ENCODE assay signal across 8 cellular contexts in the genomic region with DNA sequence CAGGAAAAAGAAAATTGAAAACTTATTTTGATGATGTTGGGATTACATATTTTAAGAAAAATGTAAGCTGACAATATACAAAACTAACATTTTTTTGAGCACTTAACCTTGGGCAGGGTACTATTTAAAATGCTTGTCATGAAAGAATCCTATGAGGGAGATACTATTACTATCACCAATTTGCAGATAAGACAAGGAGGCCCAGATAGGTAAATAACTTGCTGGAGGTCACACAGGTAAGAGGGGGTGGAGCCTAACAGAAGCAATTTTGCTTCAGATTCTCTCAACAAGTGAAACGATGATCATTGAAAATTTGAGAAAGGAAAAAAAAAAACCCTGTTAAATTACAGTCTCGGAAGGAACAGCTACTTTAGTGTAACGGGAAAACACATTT. TPM values are rescaled to one million over a fixed set of nuclear protein-coding genes. Genes with fewer than 3 reads are reported as not detected.
DNase-seq lines count a peak whose midpoint lies in the region; ATAC-seq, FAIRE-seq and TF ChIP-seq lines count a peak whose summit lies in the region.

No MANE protein-coding gene starts in this region.

- no peaks in the 10 kb centered on the region for H3K9me1 ChIP-seq in endothelial cell of umbilical vein (replicated peaks; ENCODE audit: control insufficient read depth, extremely low read depth, insufficient read depth, low read length)

- H3K9me3 ChIP-seq in PC-9 (ENCODE audit: insufficient read depth, low read depth) (no peaks in the 10 kb centered on the region), endothelial cell of umbilical vein (replicated peaks; ENCODE audit: control insufficient read depth, insufficient read depth, low read length) (no peaks in the 10 kb centered on the region), trophoblast cell (ENCODE audit: insufficient read depth, low read depth, low read length) (no peaks in the 10 kb centered on the region)

- H3K18ac ChIP-seq in trophoblast cell (ENCODE audit: low read length) = no peak overlapping the region

- H4K8ac ChIP-seq in trophoblast cell (ENCODE audit: low read depth, low read length) = no peak overlapping the region

- POLR2A ChIA-PET in PC-9 (lab: Charles Lee; ENCODE audit: unreplicated experiment) (interaction anchor here (0.5 to 0.7 kb wide), 2 partner anchors 10 to 61 kb away, joined by 8 read pairs; partner anchors contain the start of gene TMEM50B), endothelial cell of umbilical vein (lab: Charles Lee) (no interaction called here)

- H2AK5ac ChIP-seq in trophoblast cell (ENCODE audit: low read length) = no peak overlapping the region

- no peak overlapping the region for H4K91ac ChIP-seq in trophoblast cell (ENCODE audit: low read depth, low read length)

- no peak overlapping the region for H2BK120ac ChIP-seq in trophoblast cell (ENCODE audit: insufficient read depth, low read length, poor library complexity)

- H4K20me1 ChIP-seq in PC-9 (ENCODE audit: insufficient read depth) (peaks cover 35% of the 10 kb centered on the region), endothelial cell of umbilical vein (replicated peaks; ENCODE audit: control insufficient read depth, extremely low read depth, insufficient read depth, low read length) (peaks cover 12% of the 10 kb centered on the region)

- WGBS in trophoblast cell (ENCODE audit: extremely low coverage, insufficient coverage, insufficient read length) = no CpG with 5 or more reads among the region's 3 CpGs

- H4K12ac ChIP-seq in trophoblast cell (ENCODE audit: low read depth, low read length) = no peak overlapping the region

- no peak for TF ChIP-seq CTCF in GM12875 (IDR thresholded peaks at IDR 0.05; ENCODE audit: borderline replicate concordance, insufficient read depth, low read depth, low read length)
- TF ChIP-seq CTCF in PC-9 (conservative IDR thresholded peaks at IDR 0.05) = no peak
- no peak for TF ChIP-seq CTCF in endothelial cell of umbilical vein (IDR thresholded peaks at IDR 0.05; ENCODE audit: extremely low read depth in 1 of 2, insufficient read depth in 1 of 2, low read depth in 1 of 2, low read length in 2 of 2)

- peaks cover 23% of the 10 kb centered on the region for H3F3A ChIP-seq in PC-9 (ENCODE audit: insufficient read depth, low read depth)

- H3K4ac ChIP-seq in trophoblast cell (ENCODE audit: low read depth, low read length) = no peak overlapping the region

- H3K9me2 ChIP-seq in PC-9 (ENCODE audit: insufficient read depth) = no peaks in the 10 kb centered on the region

- H2BK12ac ChIP-seq in trophoblast cell (ENCODE audit: low read length) = no peak overlapping the region

- H3K4me1 ChIP-seq in PC-9 (replicated peaks; ENCODE audit: insufficient read depth) (peaks cover 28% of the 10 kb centered on the region), endothelial cell of umbilical vein (ENCODE audit: control insufficient read depth, extremely low read depth, insufficient read depth, low read length) (peaks cover 23% of the 10 kb centered on the region), trophoblast cell (ENCODE audit: control insufficient read depth in 1 of 2, insufficient read depth in 2 of 2, low read length in 2 of 2) (peaks cover 0 to 4% of the 10 kb centered on the region in 2 experiments)

- peaks cover 77% of the 10 kb centered on the region for H3K79me2 ChIP-seq in PC-9 (ENCODE audit: low read depth)
- H3K79me2 ChIP-seq in endothelial cell of umbilical vein (ENCODE audit: control insufficient read depth, insufficient read depth, low read length) = peaks cover 65% of the 10 kb centered on the region
- H3K79me2 ChIP-seq in trophoblast cell (ENCODE audit: control insufficient read depth, insufficient read depth, low read length, poor library complexity) = peaks cover 8% of the 10 kb centered on the region

- intact Hi-C loops in PC-9 (cut with micrococcal nuclease; ENCODE audit: unreplicated experiment) = loop anchor here (5.0 kb wide), 1 partner anchor 48 kb away; the partner anchor contains the start of gene DNAJC28
- intact Hi-C loops in endothelial cell of umbilical vein (cut with micrococcal nuclease) = loop anchor here (5.0 kb wide), 1 partner anchor 67 kb away; no protein-coding TSS in a partner anchor

- H3K4me3 ChIP-seq in GM12875 (ENCODE audit: low read depth, low read length) (peak overlapping the region; percentile 80), PC-9 (peak overlapping the region; percentile 92), endothelial cell of umbilical vein (replicated peaks in 1 of 3; ENCODE audit: insufficient read depth in 1 of 3, low read depth in 1 of 3, low read length in 3 of 3) (peak overlapping the region in 1 of 3 experiments; percentile 85), trophoblast cell (ENCODE audit: low read depth, low read length) (no peak overlapping the region)

- no peak for ATAC-seq in GM21390 (IDR thresholded peaks at IDR 0.05; ENCODE audit: unreplicated experiment)

- no peak overlapping the region for H2BK5ac ChIP-seq in trophoblast cell (ENCODE audit: low read depth, low read length, poor library complexity)

- no peak for DNase-seq in PC-9
- DNase-seq in endothelial cell of umbilical vein (ENCODE audit: low read depth, low spot score) = no peak
- DNase-seq in trophoblast cell = peak; percentile 17 to 76
- no peak for DNase-seq in T1000 (lab: John Stamatoyannopoulos, UW)
- no peak for DNase-seq in NCI-H345 (lab: John Stamatoyannopoulos, UW)
- no peak for DNase-seq in NCI-H1105 (lab: John Stamatoyannopoulos, UW)

- CTCF ChIA-PET in PC-9 (lab: Charles Lee) = no interaction called here
- CTCF ChIA-PET in endothelial cell of umbilical vein (lab: Charles Lee) = interaction anchor here (1.3 to 1.6 kb wide), 3 partner anchors 28 to 361 kb away, joined by 4 to 8 read pairs (median 5); no protein-coding TSS in a partner anchor

- no peaks in the 10 kb centered on the region for H3K27me3 ChIP-seq in PC-9 (ENCODE audit: insufficient read depth, low read depth)
- no peaks in the 10 kb centered on the region for H3K27me3 ChIP-seq in endothelial cell of umbilical vein (ENCODE audit: control insufficient read depth in 2 of 2, insufficient read depth in 2 of 2, low read length in 2 of 2)
- H3K27me3 ChIP-seq in trophoblast cell (ENCODE audit: insufficient read depth, low read length) = no peaks in the 10 kb centered on the region

- H3K79me1 ChIP-seq in trophoblast cell (ENCODE audit: low read length) = peaks cover 10% of the 10 kb centered on the region

- H2AFZ ChIP-seq in PC-9 (no peak overlapping the region), endothelial cell of umbilical vein (ENCODE audit: low read depth, low read length) (no peak overlapping the region), trophoblast cell (ENCODE audit: insufficient read depth, low read length, poor library complexity) (no peak overlapping the region)

- H3K4me2 ChIP-seq in PC-9 (peak overlapping the region; percentile 82), endothelial cell of umbilical vein (ENCODE audit: insufficient read depth, low read length) (peak overlapping the region; percentile 76), trophoblast cell (ENCODE audit: low read length) (no peak overlapping the region)

- no peak for TF ChIP-seq POLR2A in endothelial cell of umbilical vein (IDR thresholded peaks at IDR 0.05; ENCODE audit: low read depth, low read length)

- H3K23ac ChIP-seq in trophoblast cell (ENCODE audit: low read length) = no peak overlapping the region

- H3K36me3 ChIP-seq in PC-9 (ENCODE audit: low read depth) (peaks cover 24% of the 10 kb centered on the region; the same call in 1 of the 2 replicates), endothelial cell of umbilical vein (ENCODE audit: control insufficient read depth in 2 of 2, extremely low read depth in 1 of 2, insufficient read depth in 2 of 2, low read length in 2 of 2) (peaks cover 0 to 7% of the 10 kb centered on the region in 2 experiments), trophoblast cell (ENCODE audit: control insufficient read depth in 1 of 2, insufficient read depth in 2 of 2, low read length in 2 of 2) (peaks cover 5 to 8% of the 10 kb centered on the region in 2 experiments)

- no peak overlapping the region for H3K14ac ChIP-seq in trophoblast cell (ENCODE audit: low read length)

- BruUV-seq in PC-9 (replicated peaks; lab: Mats Ljungman, UMichigan) (no TSS peak), endothelial cell of umbilical vein (replicated peaks; lab: Mats Ljungman, UMichigan) (no TSS peak)

- FAIRE-seq in endothelial cell of umbilical vein (lab: Jason Lieb, UNC) = no peak

- dilution Hi-C loops in endothelial cell of umbilical vein (cut with MboI; ENCODE audit: extremely low pct_ligation_motif_present, low sequenced_read_pairs) = no loop called here

- H3K27ac ChIP-seq in PC-9 = peak overlapping the region; percentile 98
- H3K27ac ChIP-seq in endothelial cell of umbilical vein (ENCODE audit: insufficient read depth, low read depth, low read length) = no peak overlapping the region
- H3K27ac ChIP-seq in trophoblast cell (ENCODE audit: low read depth, low read length) = no peak overlapping the region

- no peak overlapping the region for H3K9ac ChIP-seq in endothelial cell of umbilical vein (replicated peaks; ENCODE audit: extremely low read depth, insufficient read depth, low read length)
- H3K9ac ChIP-seq in trophoblast cell (ENCODE audit: low read length) = no peak overlapping the region

RNA-seq across cellular contexts. Expression of gene GART, which starts 1.2 kb away (rescaled TPM):
- total RNA-seq in PC-9 (2021) (105 and 121 TPM in 2 replicates), endothelial cell of umbilical vein (98.7 and 112 TPM in 2 replicates)
- polyA plus RNA-seq in endothelial cell of umbilical vein = 8.7 and 12.0 TPM in 2 replicates
- 15.4 and 15.5 TPM in 2 replicates for polyA plus RNA-seq in endothelial cell of umbilical vein (2011; cell fraction: cytosol; rRNA removed)
- 46.0 and 55.9 TPM in 2 replicates for polyA plus RNA-seq in endothelial cell of umbilical vein (2011; cell fraction: nucleus; rRNA removed)
- polyA plus RNA-seq in endothelial cell of umbilical vein (2012) = 49.0 and 70.0 TPM in 2 replicates
- 23.7 and 35.1 TPM in 2 replicates for polyA minus RNA-seq in endothelial cell of umbilical vein
- 43.5 TPM for polyA minus RNA-seq in endothelial cell of umbilical vein (2011; cell fraction: cytosol; rRNA and poly(A)+ RNA removed)
- 24.8 and 40.1 TPM in 2 replicates for polyA minus RNA-seq in endothelial cell of umbilical vein (2011; cell fraction: nucleus; rRNA and poly(A)+ RNA removed)
- 56.6 and 56.7 TPM in 2 replicates for polyA plus RNA-seq in trophoblast cell (2013)

RNA-seq across cellular contexts. Expression of gene SON, which starts 2.1 kb away (rescaled TPM):
- total RNA-seq in PC-9 (2021) = 131 and 158 TPM in 2 replicates
- 297 and 304 TPM in 2 replicates for total RNA-seq in endothelial cell of umbilical vein
- polyA plus RNA-seq in endothelial cell of umbilical vein = 83.1 and 107 TPM in 2 replicates
- polyA plus RNA-seq in endothelial cell of umbilical vein (2011; cell fraction: cytosol; rRNA removed) = 47.6 and 52.7 TPM in 2 replicates
- polyA plus RNA-seq in endothelial cell of umbilical vein (2011; cell fraction: nucleus; rRNA removed) = 456 and 544 TPM in 2 replicates
- polyA plus RNA-seq in endothelial cell of umbilical vein (2012) = 158 and 190 TPM in 2 replicates
- polyA minus RNA-seq in endothelial cell of umbilical vein = 254 and 262 TPM in 2 replicates
- polyA minus RNA-seq in endothelial cell of umbilical vein (2011; cell fraction: cytosol; rRNA and poly(A)+ RNA removed) = 76.7 TPM
- 240 and 348 TPM in 2 replicates for polyA minus RNA-seq in endothelial cell of umbilical vein (2011; cell fraction: nucleus; rRNA and poly(A)+ RNA removed)
- 138 and 139 TPM in 2 replicates for polyA plus RNA-seq in trophoblast cell (2013)

RNA-seq across cellular contexts. Expression of gene DONSON, which starts 47.8 kb away (rescaled TPM):
- 24.7 and 25.6 TPM in 2 replicates for total RNA-seq in PC-9 (2021)
- total RNA-seq in endothelial cell of umbilical vein = 25.7 and 29.4 TPM in 2 replicates
- 12.1 and 14.3 TPM in 2 replicates for polyA plus RNA-seq in endothelial cell of umbilical vein
- 18.1 and 20.0 TPM in 2 replicates for polyA plus RNA-seq in endothelial cell of umbilical vein (2011; cell fraction: cytosol; rRNA removed)
- polyA plus RNA-seq in endothelial cell of umbilical vein (2011; cell fraction: nucleus; rRNA removed) = 37.8 and 43.0 TPM in 2 replicates
- 27.2 and 37.2 TPM in 2 replicates for polyA plus RNA-seq in endothelial cell of umbilical vein (2012)
- polyA minus RNA-seq in endothelial cell of umbilical vein = 16.0 and 22.1 TPM in 2 replicates
- polyA minus RNA-seq in endothelial cell of umbilical vein (2011; cell fraction: cytosol; rRNA and poly(A)+ RNA removed) = 25.2 TPM
- polyA minus RNA-seq in endothelial cell of umbilical vein (2011; cell fraction: nucleus; rRNA and poly(A)+ RNA removed) = 16.2 and 28.9 TPM in 2 replicates
- 34.0 and 34.1 TPM in 2 replicates for polyA plus RNA-seq in trophoblast cell (2013)

RNA-seq across cellular contexts. Expression of gene DNAJC28, which starts 49.2 kb away (rescaled TPM):
- 1.1 and 1.3 TPM in 2 replicates for total RNA-seq in PC-9 (2021)
- 0.82 and 1.0 TPM in 2 replicates for total RNA-seq in endothelial cell of umbilical vein
- 0.19 and 0.32 TPM in 2 replicates for polyA plus RNA-seq in endothelial cell of umbilical vein
- 0.69 and 0.77 TPM in 2 replicates for polyA plus RNA-seq in endothelial cell of umbilical vein (2011; cell fraction: cytosol; rRNA removed)
- 0.52 and 0.87 TPM in 2 replicates for polyA plus RNA-seq in endothelial cell of umbilical vein (2011; cell fraction: nucleus; rRNA removed)
- polyA plus RNA-seq in endothelial cell of umbilical vein (2012) = 1.6 and 1.7 TPM in 2 replicates
- not detected in 2 replicates for polyA minus RNA-seq in endothelial cell of umbilical vein
- not detected for polyA minus RNA-seq in endothelial cell of umbilical vein (2011; cell fraction: cytosol; rRNA and poly(A)+ RNA removed)
- polyA minus RNA-seq in endothelial cell of umbilical vein (2011; cell fraction: nucleus; rRNA and poly(A)+ RNA removed) = 0.29 and 0.53 TPM in 2 replicates
- 2.4 and 2.5 TPM in 2 replicates for polyA plus RNA-seq in trophoblast cell (2013)

Comparison
In these comparisons a context has a peak if more than half of its experiments do, and no peak if none do; other contexts are left out.
1. DNase-seq: peak in trophoblast cell (2 of 2); none in PC-9 (0 of 2), endothelial cell of umbilical vein (single experiment), T1000 (single experiment), NCI-H345 (single experiment) and NCI-H1105 (single experiment).